Comparison of ENCODE assay signal across 1 cellular context in the genomic region with DNA sequence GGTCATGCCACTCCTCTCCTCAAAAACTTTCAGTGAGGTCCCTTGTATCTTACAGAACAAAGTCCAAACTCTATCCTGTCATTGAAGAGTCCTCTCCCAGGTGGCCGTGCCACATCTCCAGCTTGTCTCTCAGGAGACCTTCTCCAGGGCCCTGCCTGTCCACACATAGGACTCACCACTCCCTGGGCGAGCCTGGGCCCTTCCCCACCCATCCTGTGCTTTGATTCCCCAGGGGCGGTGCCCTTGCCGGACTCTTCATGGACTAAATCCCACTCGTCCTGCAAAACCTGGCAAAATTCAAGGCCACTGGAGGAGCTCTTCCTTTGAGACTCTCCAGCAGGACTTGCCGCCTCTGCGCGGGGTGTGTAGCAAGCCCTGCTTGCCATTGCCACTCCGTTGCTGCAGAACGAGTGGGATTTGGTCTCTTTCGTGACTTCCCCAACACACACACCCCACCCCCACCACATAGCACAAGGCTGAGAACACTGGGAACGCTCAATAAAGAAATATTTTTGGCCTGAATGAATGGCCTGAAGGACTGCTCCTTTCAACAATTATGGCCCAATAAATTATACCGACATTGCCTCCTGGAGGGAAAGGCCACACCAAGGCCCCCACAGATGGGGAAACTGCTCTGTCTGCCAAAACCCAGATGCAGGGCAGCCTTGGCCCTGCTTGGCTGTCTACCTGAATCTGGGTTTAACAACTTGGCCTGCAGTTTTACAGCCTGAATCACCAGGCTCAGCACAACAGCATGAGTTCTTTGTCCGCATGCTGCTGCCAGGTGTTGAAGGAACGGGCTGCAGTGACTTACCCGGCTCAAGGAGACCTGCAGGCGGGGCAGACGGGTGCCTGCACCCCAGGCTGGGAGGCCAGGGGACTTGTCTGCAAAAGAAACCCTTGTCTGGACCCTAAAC.
TF ChIP-seq lines count a peak whose summit lies in the region.

No MANE protein-coding gene starts in this region.

TF ChIP-seq in HepG2, 621 proteins besides CTCF, POLR2A, EP300 and RAD21:
- TF ChIP-seq ZBTB43 (CRISPR knock-in tag; conservative IDR thresholded peaks at IDR 0.05) (no peak), DNMT3B (CRISPR knock-in tag; conservative IDR thresholded peaks at IDR 0.05) (no peak), ZNF691 (CRISPR knock-in tag; IDR thresholded peaks at IDR 0.05; ENCODE audit: borderline replicate concordance, low read depth) (no peak), CAMTA2 (CRISPR knock-in tag; IDR thresholded peaks at IDR 0.05; ENCODE audit: borderline replicate concordance) (no peak), SMAD1 (CRISPR knock-in tag; IDR thresholded peaks at IDR 0.05; ENCODE audit: borderline replicate concordance, low read depth) (no peak), ZNF207 (IDR thresholded peaks at IDR 0.05; ENCODE audit: borderline replicate concordance) (no peak), IKZF1 (IDR thresholded peaks at IDR 0.05) (no peak), HNF1B (CRISPR knock-in tag; IDR thresholded peaks at IDR 0.05) (no peak), HOXA5 (CRISPR knock-in tag; IDR thresholded peaks at IDR 0.05) (no peak), ZNF543 (CRISPR knock-in tag; IDR thresholded peaks at IDR 0.05) (no peak), ZFP36 (IDR thresholded peaks at IDR 0.05; ENCODE audit: borderline replicate concordance, low read depth, low read length, partially characterized antibody) (no peak), ZNF816 (CRISPR knock-in tag; IDR thresholded peaks at IDR 0.05; ENCODE audit: borderline replicate concordance) (no peak), BRD4 (CRISPR knock-in tag; IDR thresholded peaks at IDR 0.05) (no peak)
- TF ChIP-seq, protein P1, sequence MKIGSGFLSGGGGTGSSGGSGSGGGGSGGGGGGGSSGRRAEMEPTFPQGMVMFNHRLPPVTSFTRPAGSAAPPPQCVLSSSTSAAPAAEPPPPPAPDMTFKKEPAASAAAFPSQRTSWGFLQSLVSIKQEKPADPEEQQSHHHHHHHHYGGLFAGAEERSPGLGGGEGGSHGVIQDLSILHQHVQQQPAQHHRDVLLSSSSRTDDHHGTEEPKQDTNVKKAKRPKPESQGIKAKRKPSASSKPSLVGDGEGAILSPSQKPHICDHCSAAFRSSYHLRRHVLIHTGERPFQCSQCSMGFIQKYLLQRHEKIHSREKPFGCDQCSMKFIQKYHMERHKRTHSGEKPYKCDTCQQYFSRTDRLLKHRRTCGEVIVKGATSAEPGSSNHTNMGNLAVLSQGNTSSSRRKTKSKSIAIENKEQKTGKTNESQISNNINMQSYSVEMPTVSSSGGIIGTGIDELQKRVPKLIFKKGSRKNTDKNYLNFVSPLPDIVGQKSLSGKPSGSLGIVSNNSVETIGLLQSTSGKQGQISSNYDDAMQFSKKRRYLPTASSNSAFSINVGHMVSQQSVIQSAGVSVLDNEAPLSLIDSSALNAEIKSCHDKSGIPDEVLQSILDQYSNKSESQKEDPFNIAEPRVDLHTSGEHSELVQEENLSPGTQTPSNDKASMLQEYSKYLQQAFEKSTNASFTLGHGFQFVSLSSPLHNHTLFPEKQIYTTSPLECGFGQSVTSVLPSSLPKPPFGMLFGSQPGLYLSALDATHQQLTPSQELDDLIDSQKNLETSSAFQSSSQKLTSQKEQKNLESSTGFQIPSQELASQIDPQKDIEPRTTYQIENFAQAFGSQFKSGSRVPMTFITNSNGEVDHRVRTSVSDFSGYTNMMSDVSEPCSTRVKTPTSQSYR (CRISPR knock-in tag; IDR thresholded peaks at IDR 0.05; ENCODE audit: borderline replicate concordance), result no peak
- TF ChIP-seq, protein P2, sequence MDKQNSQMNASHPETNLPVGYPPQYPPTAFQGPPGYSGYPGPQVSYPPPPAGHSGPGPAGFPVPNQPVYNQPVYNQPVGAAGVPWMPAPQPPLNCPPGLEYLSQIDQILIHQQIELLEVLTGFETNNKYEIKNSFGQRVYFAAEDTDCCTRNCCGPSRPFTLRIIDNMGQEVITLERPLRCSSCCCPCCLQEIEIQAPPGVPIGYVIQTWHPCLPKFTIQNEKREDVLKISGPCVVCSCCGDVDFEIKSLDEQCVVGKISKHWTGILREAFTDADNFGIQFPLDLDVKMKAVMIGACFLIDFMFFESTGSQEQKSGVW (CRISPR knock-in tag; IDR thresholded peaks at IDR 0.05; ENCODE audit: borderline replicate concordance), result no peak
